In the genomic region with DNA sequence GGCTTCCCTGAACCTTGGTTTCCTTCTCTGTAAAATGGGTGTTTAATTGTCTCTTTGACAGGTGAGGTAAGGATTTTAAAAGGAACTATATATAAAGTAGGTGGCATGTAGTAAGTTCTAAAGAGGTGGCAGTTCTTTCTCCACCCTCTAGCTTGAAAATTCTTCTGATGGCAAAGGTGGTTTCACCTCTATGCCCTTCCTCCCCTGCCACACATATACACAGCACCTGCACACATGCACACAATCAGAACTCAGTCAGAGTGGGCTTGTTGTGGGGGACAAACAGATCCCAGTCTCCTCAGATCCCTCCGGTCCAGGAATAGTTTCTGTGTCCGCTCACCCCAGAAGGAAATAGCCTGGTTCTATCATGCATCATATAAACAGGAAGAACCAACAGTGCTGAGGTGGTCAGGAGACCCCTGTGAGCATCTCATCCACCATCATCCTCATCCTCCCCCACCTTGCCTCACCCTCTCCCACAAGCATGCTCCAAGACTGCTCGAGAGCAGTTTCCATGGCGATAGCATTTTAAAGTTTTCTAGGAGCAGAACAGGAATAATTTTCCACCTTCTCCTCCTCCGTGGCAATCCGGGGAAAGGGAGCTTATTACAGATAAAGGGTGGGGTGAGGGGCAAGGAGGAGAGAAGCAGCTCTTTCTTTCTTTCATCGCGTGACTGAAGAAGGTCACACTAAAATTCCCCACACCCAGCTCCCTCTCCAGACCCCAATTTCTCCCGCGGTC, we compare ENCODE assay signal across 14 cellular contexts.
DNase-seq lines count a peak whose midpoint lies in the region; ATAC-seq and TF ChIP-seq lines count a peak whose summit lies in the region.
"Had no signal": no experiment of that assay in that cellular context is flagged by ENCODE, and none has a peak within 500 bp of the region (broad histone marks: within the 10 kb centered on the region; RNA-seq: fewer than 3 reads in every experiment).

No MANE protein-coding gene starts in this region.

- peaks cover 12% of the 10 kb centered on the region for H3K4me1 Mint-ChIP-seq in neural progenitor cell
- no peaks in the 10 kb centered on the region for H3K4me1 Mint-ChIP-seq in CD8-positive, alpha-beta T cell (ENCODE audit: low read depth)
- H3K4me1 Mint-ChIP-seq: CD14-positive monocyte; CD8-positive, alpha-beta memory T cell had no signal

- H3K27ac ChIP-seq in caudate nucleus (ENCODE audit: low read depth, low read length) (peak overlapping the region; percentile 93), neural progenitor cell (no peak overlapping the region)
- H3K27ac ChIP-seq in CD8-positive, alpha-beta T cell (ENCODE audit: low read depth, low read length), result no peak overlapping the region
- H3K27ac ChIP-seq: A549 had no signal

- CTCF ChIA-PET in CD8-positive, alpha-beta T cell (lab: Charles Lee), result no interaction called here

- no peaks in the 10 kb centered on the region for H3K4me1 ChIP-seq in neural progenitor cell
- H3K4me1 ChIP-seq in CD8-positive, alpha-beta T cell (ENCODE audit: insufficient read depth, low read length), result no peaks in the 10 kb centered on the region
- H3K4me1 ChIP-seq: Caco-2, HAP-1 had no signal

- H3K9me3 Mint-ChIP-seq in neural progenitor cell, result no peaks in the 10 kb centered on the region
- no peaks in the 10 kb centered on the region for H3K9me3 Mint-ChIP-seq in CD8-positive, alpha-beta T cell
- H3K9me3 Mint-ChIP-seq: CD8-positive, alpha-beta memory T cell had no signal

- H3K9me3 ChIP-seq in neural progenitor cell (ENCODE audit: low read depth), result no peaks in the 10 kb centered on the region
- no peaks in the 10 kb centered on the region for H3K9me3 ChIP-seq in CD8-positive, alpha-beta T cell (ENCODE audit: low read length)
- H3K9me3 ChIP-seq: A549, Caco-2, HAP-1 had no signal

- no peaks in the 10 kb centered on the region for H3K79me2 ChIP-seq in neural progenitor cell (ENCODE audit: low read depth)

- POLR2A ChIA-PET in CD8-positive, alpha-beta T cell (lab: Charles Lee), result no interaction called here

- no peak overlapping the region for H3K4me3 Mint-ChIP-seq in neural progenitor cell
- no peak overlapping the region for H3K4me3 Mint-ChIP-seq in CD8-positive, alpha-beta T cell
- H3K4me3 Mint-ChIP-seq: CD14-positive monocyte; CD8-positive, alpha-beta memory T cell had no signal

- no peak overlapping the region for H3K9ac ChIP-seq in neural progenitor cell

- intact Hi-C loops in CD8-positive, alpha-beta T cell (cut with DNase I, micrococcal nuclease), result no loop called here

- peaks cover 7% of the 10 kb centered on the region for H4K20me1 ChIP-seq in neural progenitor cell (ENCODE audit: low read depth)

- TF ChIP-seq CTCF in neural progenitor cell (IDR thresholded peaks at IDR 0.05), result no peak
- no peak for TF ChIP-seq CTCF in CD8-positive, alpha-beta T cell (IDR thresholded peaks at IDR 0.05)

- H3K27me3 ChIP-seq in neural progenitor cell, result peaks cover 50% of the 10 kb centered on the region
- H3K27me3 ChIP-seq in CD8-positive, alpha-beta T cell (ENCODE audit: insufficient read depth, low read length), result no peaks in the 10 kb centered on the region

- no peak for ATAC-seq in CD8-positive, alpha-beta T cell
- ATAC-seq in HG02938 (IDR thresholded peaks at IDR 0.05; ENCODE audit: unreplicated experiment), result no peak
- ATAC-seq: A549, HepG2 had no signal

- H3K4me2 ChIP-seq in neural progenitor cell, result no peak overlapping the region
- H3K4me2 ChIP-seq: A549 had no signal

- DNase-seq in NCI-H2227 treated with DMSO at 0.1 percent for 48 hours (lab: John Stamatoyannopoulos, UW) (peak; percentile 42), caudate nucleus (lab: John Stamatoyannopoulos, UW) (peak in 35 of 61 donors; percentile 14 to 88 (median 54)), neural progenitor cell (ENCODE audit: low spot score) (no peak), hepatic stellate cell (ENCODE audit: low spot score) (no peak)
- no peak for DNase-seq in CD8-positive, alpha-beta T cell
- DNase-seq: Caco-2; CD8-positive, alpha-beta memory T cell; DND-41; GDM1 had no signal

- H3K36me3 Mint-ChIP-seq in neural progenitor cell, result no peaks in the 10 kb centered on the region
- no peaks in the 10 kb centered on the region for H3K36me3 Mint-ChIP-seq in CD8-positive, alpha-beta T cell
- H3K36me3 Mint-ChIP-seq: CD14-positive monocyte; CD8-positive, alpha-beta memory T cell had no signal

- H3K36me3 ChIP-seq in neural progenitor cell, result no peaks in the 10 kb centered on the region
- H3K36me3 ChIP-seq in CD8-positive, alpha-beta T cell (ENCODE audit: insufficient read depth, low read length), result no peaks in the 10 kb centered on the region
- H3K36me3 ChIP-seq: HAP-1 had no signal

- H3K27ac Mint-ChIP-seq in neural progenitor cell, result peak overlapping the region; percentile 14
- H3K27ac Mint-ChIP-seq in CD8-positive, alpha-beta T cell, result no peak overlapping the region
- H3K27ac Mint-ChIP-seq: CD14-positive monocyte; CD8-positive, alpha-beta memory T cell had no signal

- H3K4me3 ChIP-seq in neural progenitor cell, result no peak overlapping the region
- H3K4me3 ChIP-seq in CD8-positive, alpha-beta T cell (ENCODE audit: low read depth, low read length), result no peak overlapping the region
- H3K4me3 ChIP-seq: A549, HAP-1 had no signal

- H2AFZ ChIP-seq in neural progenitor cell (replicated peaks), result no peak overlapping the region

- H3K27me3 Mint-ChIP-seq in neural progenitor cell (ENCODE audit: insufficient read depth, low read depth), result peaks cover 4% of the 10 kb centered on the region
- H3K27me3 Mint-ChIP-seq in CD8-positive, alpha-beta T cell (ENCODE audit: low read depth), result peaks cover 9% of the 10 kb centered on the region

- no peaks in the 10 kb centered on the region for H3F3A ChIP-seq in neural progenitor cell (ENCODE audit: low read depth)

Comparison
In these comparisons a context has a peak if more than half of its experiments do, and no peak if none do; other contexts are left out.
1. DNase-seq: peak in NCI-H2227 treated with DMSO at 0.1 percent for 48 hours (single experiment) and caudate nucleus (35 of 61); none in neural progenitor cell (single experiment), CD8-positive, alpha-beta T cell (0 of 7) and hepatic stellate cell (single experiment).